In the genomic region with DNA sequence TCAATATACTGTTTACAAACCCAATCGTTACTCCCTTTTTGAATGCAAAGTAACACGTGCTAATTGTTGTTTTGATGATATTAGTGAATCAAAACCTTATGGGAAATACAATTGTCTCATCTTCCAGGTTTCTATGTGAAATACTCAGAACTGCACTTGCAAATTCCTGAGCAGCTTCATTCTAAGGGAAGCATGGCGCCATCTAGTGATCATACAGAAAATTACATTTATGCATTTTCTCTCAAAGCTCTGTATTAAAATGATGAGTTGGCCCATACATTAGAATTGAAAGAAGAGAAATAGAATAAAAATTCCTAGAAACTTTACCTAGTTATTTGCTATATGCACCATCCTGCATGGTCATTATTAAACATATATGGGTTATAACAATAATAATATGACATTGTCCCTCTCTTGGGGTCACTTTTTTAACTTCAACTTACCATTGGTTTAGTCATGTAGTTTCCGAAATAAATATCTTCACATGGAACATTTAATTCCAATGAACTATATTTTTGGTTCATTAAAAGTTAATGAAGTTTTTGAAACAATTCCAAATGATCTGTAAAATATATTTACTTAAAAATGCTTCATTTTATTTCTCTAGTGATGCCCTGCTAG, we compare ENCODE assay signal across 8 cellular contexts.
A peak's percentile ranks its signal among the peaks of the same experiment; 100 is the strongest.
DNase-seq lines count a peak whose midpoint lies in the region; ATAC-seq and TF ChIP-seq lines count a peak whose summit lies in the region.

No MANE protein-coding gene starts in this region.

- no peaks in the 10 kb centered on the region for H3K27me3 ChIP-seq in NT2/D1 (ENCODE audit: insufficient read depth, insufficient read length)
- no peaks in the 10 kb centered on the region for H3K27me3 ChIP-seq in endodermal cell (ENCODE audit: control insufficient read depth, insufficient read depth, low read length, poor library complexity, severe bottlenecking)

- H3K27me3 Mint-ChIP-seq in endodermal cell (ENCODE audit: insufficient read depth) (no peaks in the 10 kb centered on the region), nephron (ENCODE audit: low read depth) (no peaks in the 10 kb centered on the region)
- no peaks in the 10 kb centered on the region for H3K27me3 Mint-ChIP-seq in activated T-cell treated with anti-CD3 and anti-CD28 coated beads, Interleukin-2, amount 50 U/mL, for 24 hours

- H3K27ac ChIP-seq in endodermal cell (ENCODE audit: low read depth, low read length) = no peak overlapping the region

- H3K4me3 Mint-ChIP-seq in endodermal cell = no peak overlapping the region
- no peak overlapping the region for H3K4me3 Mint-ChIP-seq in nephron
- no peak overlapping the region for H3K4me3 Mint-ChIP-seq in activated T-cell treated with anti-CD3 and anti-CD28 coated beads, Interleukin-2, amount 50 U/mL, for 24 hours

- H3K36me3 Mint-ChIP-seq in endodermal cell (ENCODE audit: low read depth) (no peaks in the 10 kb centered on the region), nephron (ENCODE audit: low read depth) (no peaks in the 10 kb centered on the region)
- no peaks in the 10 kb centered on the region for H3K36me3 Mint-ChIP-seq in activated T-cell treated with anti-CD3 and anti-CD28 coated beads, Interleukin-2, amount 50 U/mL, for 24 hours (ENCODE audit: low read depth)

- WGBS in endodermal cell (ENCODE audit: insufficient coverage in 1 of 2, insufficient read length in 1 of 2), 2 experiments = 0 to 10% methylated on average over 1 to 4 of the region's 4 CpGs

- H3K9me3 ChIP-seq in NT2/D1 (ENCODE audit: insufficient read depth, low read length) = no peaks in the 10 kb centered on the region
- H3K9me3 ChIP-seq in endodermal cell (ENCODE audit: control insufficient read depth, low read length) = no peaks in the 10 kb centered on the region

- H3K9ac ChIP-seq in NT2/D1 (ENCODE audit: insufficient read length, low read depth) (no peak overlapping the region), endodermal cell (ENCODE audit: extremely low read depth, low read length, poor library complexity, severe bottlenecking) (no peak overlapping the region)

- no peaks in the 10 kb centered on the region for H3K4me1 ChIP-seq in NT2/D1 (ENCODE audit: insufficient read depth, insufficient read length)
- no peaks in the 10 kb centered on the region for H3K4me1 ChIP-seq in endodermal cell (ENCODE audit: control insufficient read depth, insufficient read depth, low read length)

- H3K4me1 Mint-ChIP-seq in endodermal cell (no peaks in the 10 kb centered on the region), nephron (peaks cover 5% of the 10 kb centered on the region)
- H3K4me1 Mint-ChIP-seq in activated T-cell treated with anti-CD3 and anti-CD28 coated beads, Interleukin-2, amount 50 U/mL, for 24 hours (ENCODE audit: low read depth) = no peaks in the 10 kb centered on the region

- DNase-seq in NCI-H2171 treated with DMSO at 0.1 percent for 48 hours (lab: John Stamatoyannopoulos, UW) = peak; percentile 5
- no peak for DNase-seq in NCI-H2171 (lab: John Stamatoyannopoulos, UW)
- peak; percentile 11 for DNase-seq in NT2/D1 (ENCODE audit: low read depth, low spot score)
- DNase-seq in endodermal cell = no peak
- DNase-seq in activated T-cell treated with anti-CD3 and anti-CD28 coated beads, Interleukin-2, amount 50 U/mL, for 24 hours = no peak

- H3K36me3 ChIP-seq in NT2/D1 (ENCODE audit: insufficient read depth, insufficient read length, low read length) (no peaks in the 10 kb centered on the region), endodermal cell (ENCODE audit: control insufficient read depth, insufficient read depth, low read length) (no peaks in the 10 kb centered on the region)

- H3K4me3 ChIP-seq in NT2/D1 (ENCODE audit: insufficient read length, low read depth) (no peak overlapping the region), endodermal cell (ENCODE audit: low read length) (no peak overlapping the region)

- H3K9me3 Mint-ChIP-seq in endodermal cell = no peaks in the 10 kb centered on the region
- no peaks in the 10 kb centered on the region for H3K9me3 Mint-ChIP-seq in nephron
- H3K9me3 Mint-ChIP-seq in activated T-cell treated with anti-CD3 and anti-CD28 coated beads, Interleukin-2, amount 50 U/mL, for 24 hours = no peaks in the 10 kb centered on the region

- peak; percentile 93 for TF ChIP-seq CTCF in endodermal cell (conservative IDR thresholded peaks at IDR 0.05)
- peak; percentile 80 to 92 (median 88) for TF ChIP-seq CTCF in nephron (IDR thresholded peaks at IDR 0.05; ENCODE audit: unreplicated experiment in 3 of 3)

- H3K27ac Mint-ChIP-seq in endodermal cell = no peak overlapping the region
- H3K27ac Mint-ChIP-seq in nephron = peak overlapping the region in 1 of 3 experiments; percentile 9
- no peak overlapping the region for H3K27ac Mint-ChIP-seq in activated T-cell treated with anti-CD3 and anti-CD28 coated beads, Interleukin-2, amount 50 U/mL, for 24 hours

- ATAC-seq in HG03460 (IDR thresholded peaks at IDR 0.05; ENCODE audit: unreplicated experiment) = peak; percentile 65
- no peak for ATAC-seq in HG03159 (IDR thresholded peaks at IDR 0.05; ENCODE audit: unreplicated experiment)

Comparison
In these comparisons a context has a peak if more than half of its experiments do, and no peak if none do; other contexts are left out.
1. DNase-seq: peak in NCI-H2171 treated with DMSO at 0.1 percent for 48 hours (single experiment) and NT2/D1 (single experiment); none in NCI-H2171 (single experiment), endodermal cell (single experiment) and activated T-cell treated with anti-CD3 and anti-CD28 coated beads, Interleukin-2, amount 50 U/mL, for 24 hours (single experiment).